ENCODE assay signal across 1 cellular context in genomic region chr4:150725957-150726523, GRCh38.
A peak's percentile ranks its signal among the peaks of the same experiment; 100 is the strongest.
TF ChIP-seq lines count a peak whose summit lies in the region.

No MANE protein-coding gene starts in this region.

TF ChIP-seq in K562, 482 proteins besides CTCF, POLR2A, EP300 and RAD21 (continued from another document):
- TF ChIP-seq IRF1 (CRISPR knock-in tag; IDR thresholded peaks at IDR 0.05; ENCODE audit: borderline replicate concordance), result no peak
- no peak for TF ChIP-seq ATF3 (IDR thresholded peaks at IDR 0.05)
- no peak for TF ChIP-seq ATF3 (CRISPR knock-in tag; conservative IDR thresholded peaks at IDR 0.05)
- TF ChIP-seq ZNF507 (tag; conservative IDR thresholded peaks at IDR 0.05), result peak; percentile 98
- no peak for TF ChIP-seq KHSRP (IDR thresholded peaks at IDR 0.05)
- peak; percentile 77 for TF ChIP-seq ZNF354B (CRISPR knock-in tag; IDR thresholded peaks at IDR 0.05)
- TF ChIP-seq RBM25 (IDR thresholded peaks at IDR 0.05; ENCODE audit: low read depth, low read length, severe bottlenecking), result peak; percentile 46
- TF ChIP-seq CHD4 (IDR thresholded peaks at IDR 0.05; ENCODE audit: insufficient read depth, insufficient replicate concordance, low read depth, low read length, poor library complexity, severe bottlenecking), result no peak
- TF ChIP-seq ZZZ3 (IDR thresholded peaks at IDR 0.05), result no peak
- TF ChIP-seq ZNF12 (CRISPR knock-in tag; IDR thresholded peaks at IDR 0.05), result no peak
